Comparison of ENCODE assay signal across 1 cellular context in the genomic region with DNA sequence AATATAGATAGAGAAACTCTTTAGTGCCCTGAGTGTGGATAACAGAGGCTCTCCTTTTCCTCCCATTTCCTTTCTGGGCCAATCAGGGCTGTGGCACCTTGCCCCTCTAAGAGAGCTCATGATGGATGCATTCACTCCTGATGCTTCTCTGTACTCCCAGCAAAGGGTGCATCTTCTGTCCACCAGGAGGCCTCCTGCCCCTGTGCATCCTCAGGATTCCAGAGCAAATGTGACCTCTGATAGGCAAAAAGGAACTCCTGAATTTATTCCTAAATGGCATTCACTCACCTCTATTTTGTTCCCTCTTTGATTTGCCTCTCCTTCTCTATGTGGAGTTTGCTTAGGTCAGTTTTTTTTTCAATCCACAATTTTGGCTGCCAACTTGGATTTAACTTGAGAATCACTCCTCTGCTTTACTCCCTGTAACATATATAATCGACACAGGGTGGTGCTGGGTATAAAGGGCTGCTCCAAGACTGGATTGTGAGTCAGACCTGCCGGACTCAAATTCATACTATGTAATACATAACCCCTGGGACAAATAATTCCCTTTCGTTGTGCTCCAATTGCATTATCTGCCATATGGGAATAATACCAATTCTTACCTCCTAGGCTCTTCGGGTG.
TF ChIP-seq lines count a peak whose summit lies in the region.

No MANE protein-coding gene starts in this region.

TF ChIP-seq in K562, 482 proteins besides CTCF, POLR2A, EP300 and RAD21:
- TF ChIP-seq, protein P1, sequence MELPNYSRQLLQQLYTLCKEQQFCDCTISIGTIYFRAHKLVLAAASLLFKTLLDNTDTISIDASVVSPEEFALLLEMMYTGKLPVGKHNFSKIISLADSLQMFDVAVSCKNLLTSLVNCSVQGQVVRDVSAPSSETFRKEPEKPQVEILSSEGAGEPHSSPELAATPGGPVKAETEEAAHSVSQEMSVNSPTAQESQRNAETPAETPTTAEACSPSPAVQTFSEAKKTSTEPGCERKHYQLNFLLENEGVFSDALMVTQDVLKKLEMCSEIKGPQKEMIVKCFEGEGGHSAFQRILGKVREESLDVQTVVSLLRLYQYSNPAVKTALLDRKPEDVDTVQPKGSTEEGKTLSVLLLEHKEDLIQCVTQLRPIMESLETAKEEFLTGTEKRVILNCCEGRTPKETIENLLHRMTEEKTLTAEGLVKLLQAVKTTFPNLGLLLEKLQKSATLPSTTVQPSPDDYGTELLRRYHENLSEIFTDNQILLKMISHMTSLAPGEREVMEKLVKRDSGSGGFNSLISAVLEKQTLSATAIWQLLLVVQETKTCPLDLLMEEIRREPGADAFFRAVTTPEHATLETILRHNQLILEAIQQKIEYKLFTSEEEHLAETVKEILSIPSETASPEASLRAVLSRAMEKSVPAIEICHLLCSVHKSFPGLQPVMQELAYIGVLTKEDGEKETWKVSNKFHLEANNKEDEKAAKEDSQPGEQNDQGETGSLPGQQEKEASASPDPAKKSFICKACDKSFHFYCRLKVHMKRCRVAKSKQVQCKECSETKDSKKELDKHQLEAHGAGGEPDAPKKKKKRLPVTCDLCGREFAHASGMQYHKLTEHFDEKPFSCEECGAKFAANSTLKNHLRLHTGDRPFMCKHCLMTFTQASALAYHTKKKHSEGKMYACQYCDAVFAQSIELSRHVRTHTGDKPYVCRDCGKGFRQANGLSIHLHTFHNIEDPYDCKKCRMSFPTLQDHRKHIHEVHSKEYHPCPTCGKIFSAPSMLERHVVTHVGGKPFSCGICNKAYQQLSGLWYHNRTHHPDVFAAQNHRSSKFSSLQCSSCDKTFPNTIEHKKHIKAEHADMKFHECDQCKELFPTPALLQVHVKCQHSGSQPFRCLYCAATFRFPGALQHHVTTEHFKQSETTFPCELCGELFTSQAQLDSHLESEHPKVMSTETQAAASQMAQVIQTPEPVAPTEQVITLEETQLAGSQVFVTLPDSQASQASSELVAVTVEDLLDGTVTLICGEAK (IDR thresholded peaks at IDR 0.05) = no peak
- TF ChIP-seq, protein P1 (CRISPR knock-in tag; IDR thresholded peaks at IDR 0.05) = no peak
- TF ChIP-seq BCLAF1 (IDR thresholded peaks at IDR 0.05; ENCODE audit: borderline replicate concordance in 1 of 2, control insufficient read depth in 1 of 2, low read depth in 2 of 2, low read length in 1 of 2) = no peak
- no peak for TF ChIP-seq CLOCK (CRISPR knock-in tag; IDR thresholded peaks at IDR 0.05; ENCODE audit: borderline replicate concordance)
- TF ChIP-seq VEZF1 (CRISPR knock-in tag; IDR thresholded peaks at IDR 0.05) = no peak
- TF ChIP-seq, protein P2, sequence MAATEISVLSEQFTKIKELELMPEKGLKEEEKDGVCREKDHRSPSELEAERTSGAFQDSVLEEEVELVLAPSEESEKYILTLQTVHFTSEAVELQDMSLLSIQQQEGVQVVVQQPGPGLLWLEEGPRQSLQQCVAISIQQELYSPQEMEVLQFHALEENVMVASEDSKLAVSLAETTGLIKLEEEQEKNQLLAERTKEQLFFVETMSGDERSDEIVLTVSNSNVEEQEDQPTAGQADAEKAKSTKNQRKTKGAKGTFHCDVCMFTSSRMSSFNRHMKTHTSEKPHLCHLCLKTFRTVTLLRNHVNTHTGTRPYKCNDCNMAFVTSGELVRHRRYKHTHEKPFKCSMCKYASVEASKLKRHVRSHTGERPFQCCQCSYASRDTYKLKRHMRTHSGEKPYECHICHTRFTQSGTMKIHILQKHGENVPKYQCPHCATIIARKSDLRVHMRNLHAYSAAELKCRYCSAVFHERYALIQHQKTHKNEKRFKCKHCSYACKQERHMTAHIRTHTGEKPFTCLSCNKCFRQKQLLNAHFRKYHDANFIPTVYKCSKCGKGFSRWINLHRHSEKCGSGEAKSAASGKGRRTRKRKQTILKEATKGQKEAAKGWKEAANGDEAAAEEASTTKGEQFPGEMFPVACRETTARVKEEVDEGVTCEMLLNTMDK (IDR thresholded peaks at IDR 0.05; ENCODE audit: borderline replicate concordance, insufficient read depth, low read depth, low read length, poor library complexity, severe bottlenecking) = peak; percentile 20
- peak; percentile 36; the same call in 1 of the 2 replicates for TF ChIP-seq STAG1 (CRISPR knock-in tag; IDR thresholded peaks at IDR 0.05; ENCODE audit: borderline replicate concordance)
- TF ChIP-seq PML (IDR thresholded peaks at IDR 0.05; ENCODE audit: low read length) = no peak
- TF ChIP-seq IRF1 (CRISPR knock-in tag; IDR thresholded peaks at IDR 0.05; ENCODE audit: borderline replicate concordance) = no peak
- no peak for TF ChIP-seq ZNF644 (tag; IDR thresholded peaks at IDR 0.05; ENCODE audit: low read depth)
- TF ChIP-seq SMC3 (conservative IDR thresholded peaks at IDR 0.05; ENCODE audit: insufficient read depth, low read depth, low read length) = 0 out of 2 replicates have a peak, but pooled peaks have one; percentile 37
- TF ChIP-seq, protein P3, sequence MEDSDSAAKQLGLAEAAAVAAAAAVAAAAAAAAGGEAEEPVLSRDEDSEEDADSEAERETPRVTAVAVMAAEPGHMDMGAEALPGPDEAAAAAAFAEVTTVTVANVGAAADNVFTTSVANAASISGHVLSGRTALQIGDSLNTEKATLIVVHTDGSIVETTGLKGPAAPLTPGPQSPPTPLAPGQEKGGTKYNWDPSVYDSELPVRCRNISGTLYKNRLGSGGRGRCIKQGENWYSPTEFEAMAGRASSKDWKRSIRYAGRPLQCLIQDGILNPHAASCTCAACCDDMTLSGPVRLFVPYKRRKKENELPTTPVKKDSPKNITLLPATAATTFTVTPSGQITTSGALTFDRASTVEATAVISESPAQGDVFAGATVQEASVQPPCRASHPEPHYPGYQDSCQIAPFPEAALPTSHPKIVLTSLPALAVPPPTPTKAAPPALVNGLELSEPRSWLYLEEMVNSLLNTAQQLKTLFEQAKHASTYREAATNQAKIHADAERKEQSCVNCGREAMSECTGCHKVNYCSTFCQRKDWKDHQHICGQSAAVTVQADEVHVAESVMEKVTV (CRISPR knock-in tag; IDR thresholded peaks at IDR 0.05) = peak; percentile 33; the same call in 1 of the 2 replicates
